In genomic region chr18:59861963-59862819, GRCh38 we compare ENCODE assay signal across 8 cellular contexts. TPM values are rescaled to one million over a fixed set of nuclear protein-coding genes. Genes with fewer than 3 reads are reported as not detected.
A peak's percentile ranks its signal among the peaks of the same experiment; 100 is the strongest.
DNase-seq lines count a peak whose midpoint lies in the region; ATAC-seq lines count a peak whose summit lies in the region.
"Had no signal": no experiment of that assay in that cellular context is flagged by ENCODE, and none has a peak within 500 bp of the region (broad histone marks: within the 10 kb centered on the region; RNA-seq: fewer than 3 reads in every experiment).

No MANE protein-coding gene starts in this region.

- H3K4me1 Mint-ChIP-seq in naive B cell = peaks cover 11 to 30% (median 23%) of the 10 kb centered on the region in 3 donors
- no peaks in the 10 kb centered on the region for H3K4me1 Mint-ChIP-seq in activated CD4-positive, alpha-beta memory T cell treated with anti-CD3 and anti-CD28 coated beads for 36 hours (ENCODE audit: low read depth)

- H3K4me3 Mint-ChIP-seq in naive B cell = peak overlapping the region in 5 of 8 donors; percentile 36 to 83 (median 58)
- no peak overlapping the region for H3K4me3 Mint-ChIP-seq in activated CD4-positive, alpha-beta memory T cell treated with anti-CD3 and anti-CD28 coated beads for 36 hours
- H3K4me3 Mint-ChIP-seq: activated T-cell treated with anti-CD3 and anti-CD28 coated beads, Interleukin-2, amount 50 U/mL, for 4 hours had no signal

- peaks cover 0 to 6% (median 0%) of the 10 kb centered on the region in 3 donors for H3K27me3 Mint-ChIP-seq in naive B cell
- peaks cover 2% of the 10 kb centered on the region for H3K27me3 Mint-ChIP-seq in activated CD4-positive, alpha-beta memory T cell treated with anti-CD3 and anti-CD28 coated beads for 36 hours

- ATAC-seq in GM19324 (IDR thresholded peaks at IDR 0.05; ENCODE audit: low FRiP score, unreplicated experiment) = peak; percentile 74
- ATAC-seq in HG02642 (IDR thresholded peaks at IDR 0.05; ENCODE audit: poor library complexity, unreplicated experiment) = peak; percentile 75
- peak; percentile 82 to 83 for ATAC-seq in naive B cell (ENCODE audit: low read depth in 2 of 2)
- ATAC-seq: activated T-cell treated with anti-CD3 and anti-CD28 coated beads, Interleukin-2, amount 50 U/mL, for 4 hours had no signal

- peaks cover 0 to 13% (median 0%) of the 10 kb centered on the region in 7 donors for H3K9me3 Mint-ChIP-seq in naive B cell
- H3K9me3 Mint-ChIP-seq in activated CD4-positive, alpha-beta memory T cell treated with anti-CD3 and anti-CD28 coated beads for 36 hours = no peaks in the 10 kb centered on the region
- H3K9me3 Mint-ChIP-seq: activated T-cell treated with anti-CD3 and anti-CD28 coated beads, Interleukin-2, amount 50 U/mL, for 4 hours had no signal

- CTCF ChIA-PET in activated CD4-positive, alpha-beta memory T cell treated with anti-CD3 and anti-CD28 coated beads for 36 hours (lab: Charles Lee) = no interaction called here

- DNase-seq in HPDE6-E6E7 (ENCODE audit: extremely low spot score) (peak; percentile 60), naive B cell (peak; percentile 37), HuH-7.5 (ENCODE audit: low spot score) (no peak)
- DNase-seq in activated CD4-positive, alpha-beta memory T cell treated with anti-CD3 and anti-CD28 coated beads for 36 hours = no peak
- no peak for DNase-seq in central memory CD4-positive, alpha-beta T cell
- DNase-seq: activated T-cell treated with anti-CD3 and anti-CD28 coated beads, Interleukin-2, amount 50 U/mL, for 4 hours had no signal

- POLR2A ChIA-PET in activated CD4-positive, alpha-beta memory T cell treated with anti-CD3 and anti-CD28 coated beads for 36 hours (lab: Charles Lee) = no interaction called here

- intact Hi-C loops in activated CD4-positive, alpha-beta memory T cell treated with anti-CD3 and anti-CD28 coated beads for 36 hours (cut with micrococcal nuclease) = loop anchor here (2.0 kb wide), 1 partner anchor 15 kb away; no protein-coding TSS in a partner anchor

- H3K36me3 Mint-ChIP-seq in naive B cell = no peaks in the 10 kb centered on the region
- H3K36me3 Mint-ChIP-seq in activated CD4-positive, alpha-beta memory T cell treated with anti-CD3 and anti-CD28 coated beads for 36 hours = no peaks in the 10 kb centered on the region

- peak overlapping the region; percentile 28 to 72 (median 53) for H3K27ac Mint-ChIP-seq in naive B cell
- no peak overlapping the region for H3K27ac Mint-ChIP-seq in activated CD4-positive, alpha-beta memory T cell treated with anti-CD3 and anti-CD28 coated beads for 36 hours

RNA-seq across cellular contexts. Expression of gene PMAIP1, which starts 37.6 kb away (rescaled TPM):
- polyA plus RNA-seq in naive B cell (ENCODE audit: low read depth in 6 of 6) = 100 to 1,000 TPM in 5 of 6 donors, 10 to 100 TPM in 1; 94.5 to 224 (median 158) TPM
- total RNA-seq in activated CD4-positive, alpha-beta memory T cell treated with anti-CD3 and anti-CD28 coated beads for 36 hours = 100 to 1,000 TPM in 1 of 2 experiments, 10 to 100 TPM in 1; 97.6 to 104 TPM

Comparison
In these comparisons a context has a peak if more than half of its experiments do, and no peak if none do; other contexts are left out.
1. DNase-seq: peak in HPDE6-E6E7 (single experiment) and naive B cell (single experiment); none in activated CD4-positive, alpha-beta memory T cell treated with anti-CD3 and anti-CD28 coated beads for 36 hours (single experiment), HuH-7.5 (single experiment) and central memory CD4-positive, alpha-beta T cell (single experiment).
2. Peak in every context shown above with its lines, with median percentiles within 50 percentile points of each other: ATAC-seq.